Comparison of ENCODE assay signal across 21 cellular contexts in the genomic region with DNA sequence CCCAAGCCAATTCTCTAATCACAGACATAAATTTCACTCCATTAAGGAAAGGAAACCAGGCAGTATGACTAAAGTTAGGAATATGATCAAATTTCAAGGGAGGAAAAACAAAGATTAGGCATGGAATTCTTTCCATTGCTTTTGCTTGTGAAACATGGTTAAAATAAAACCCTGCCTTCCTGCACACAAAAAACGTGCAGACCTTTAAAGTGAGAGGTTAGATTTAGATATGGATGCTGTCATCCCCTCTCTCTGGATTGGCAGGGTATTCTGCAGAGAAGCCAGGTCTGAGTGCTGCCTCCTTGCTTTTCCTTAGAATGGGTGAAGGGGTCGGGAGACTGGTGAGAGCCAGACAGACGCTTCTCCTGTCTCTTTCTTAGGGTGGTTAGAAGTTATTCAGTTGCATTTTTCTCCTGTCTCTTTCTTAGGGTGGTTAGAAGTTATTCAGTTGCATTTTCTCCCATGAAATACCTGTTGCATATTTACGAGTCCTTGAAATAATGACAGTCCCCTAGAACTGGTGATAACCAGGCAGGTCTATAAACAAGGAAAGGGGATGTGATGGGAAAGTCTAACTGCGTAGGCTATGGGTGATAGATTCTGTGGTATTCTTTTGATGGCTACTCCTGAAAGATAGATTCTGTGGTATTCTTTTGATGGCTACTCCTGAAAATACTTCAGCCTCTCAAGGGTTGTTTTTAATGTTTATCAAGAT.
A peak's percentile ranks its signal among the peaks of the same experiment; 100 is the strongest.
DNase-seq lines count a peak whose midpoint lies in the region; ATAC-seq, FAIRE-seq and TF ChIP-seq lines count a peak whose summit lies in the region.
"Had no signal": no experiment of that assay in that cellular context is flagged by ENCODE, and none has a peak within 500 bp of the region (broad histone marks: within the 10 kb centered on the region; RNA-seq: fewer than 3 reads in every experiment).

No MANE protein-coding gene starts in this region.

- no TSS peak for BruUV-seq in HepG2 (replicated peaks; lab: Mats Ljungman, UMichigan)

- TF ChIP-seq EP300 in HepG2 (IDR thresholded peaks at IDR 0.05; ENCODE audit: low read depth in 2 of 2, low read length in 2 of 2) (peak in 1 of 2 experiments; percentile 65; a peak in 2 of 4 replicates), HepG2 (CRISPR knock-in tag; IDR thresholded peaks at IDR 0.05; ENCODE audit: borderline replicate concordance) (peak; percentile 27; the same call in 1 of the 2 replicates)

- peak overlapping the region; percentile 19; the same call in 1 of the 2 replicates for H3K9ac ChIP-seq in HepG2 (ENCODE audit: insufficient read depth, low read depth, low read length)

- TF ChIP-seq POLR2A in HepG2 (IDR thresholded peaks at IDR 0.05; ENCODE audit: insufficient read depth in 1 of 2, low read depth in 2 of 2, low read length in 2 of 2) (no peak), right lobe of liver (IDR thresholded peaks at IDR 0.05) (no peak), GM12891 (IDR thresholded peaks at IDR 0.05; ENCODE audit: low read depth, low read length) (no peak)

- H3K27ac ChIP-seq in HepG2 (ENCODE audit: extremely low read length, insufficient read depth, low read length) (peak overlapping the region; percentile 63), right lobe of liver (no peak overlapping the region)
- H3K27ac ChIP-seq: left ventricle myocardium inferior, right atrium auricular region had no signal

- H3K4me3 ChIP-seq in HepG2 (replicated peaks in 1 of 3; ENCODE audit: insufficient read depth in 1 of 3, low read depth in 2 of 3, low read length in 3 of 3) (no peak overlapping the region), right lobe of liver (no peak overlapping the region)
- H3K4me3 ChIP-seq: left ventricle myocardium inferior, right atrium auricular region had no signal

- TF ChIP-seq RAD21 in HepG2 (CRISPR knock-in tag; IDR thresholded peaks at IDR 0.05), result no peak

- FAIRE-seq in HepG2 (lab: Jason Lieb, UNC) (peak; percentile 44), GM12891 (lab: Jason Lieb, UNC) (no peak)
- FAIRE-seq: bronchial epithelial cell, GM19239 had no signal

- in situ Hi-C loops in HepG2 (cut with HindIII; ENCODE audit: extremely low pct_ligation_motif_present, low pct_unique_long_range_greater_than_20kb), result loop anchor here (5.0 to 25.0 kb wide), 3 partner anchors 102 to 552 kb away; a partner anchor contains a TSS

- CTCF ChIA-PET in HepG2 (lab: Yijun Ruan, JAX; ENCODE audit: low intra/inter-chr PET ratio, low total read pairs), result no interaction called here

- TF ChIP-seq CTCF in HepG2 (CRISPR knock-in tag; IDR thresholded peaks at IDR 0.05) (no peak), right lobe of liver (IDR thresholded peaks at IDR 0.05) (no peak)

- intact Hi-C loops in HepG2 (cut with micrococcal nuclease; ENCODE audit: unreplicated experiment) (loop anchor here (1.0 to 10.0 kb wide), 5 partner anchors 55 to 555 kb away; a partner anchor contains a TSS), right lobe of liver (cut with DNase I) (no loop called here)

- WGBS in HepG2 (ENCODE audit: low lambda C conversion rate), result 48% methylated on average over 5 of the region's 5 CpGs
- WGBS in right lobe of liver (ENCODE audit: insufficient coverage, low coverage, low lambda C conversion rate, missing lambda C conversion rate), result 69% methylated on average over 5 of the region's 5 CpGs

- ATAC-seq in HepG2, result no peak
- ATAC-seq in right lobe of liver, result no peak
- ATAC-seq: natural killer cell treated with Interleukin-12 subunit alpha and Interleukin-12 subunit beta and Interleukin-15 and Interleukin-18, amount 100 ng/mL, for 72 hours had no signal

- peak overlapping the region; percentile 46 for H3K4me2 ChIP-seq in HepG2 (ENCODE audit: low read depth, low read length)

- peak; percentile 68 for DNase-seq in HepG2 (ENCODE audit: low spot score)
- no peak for DNase-seq in right lobe of liver
- peak; percentile 51 for DNase-seq in dedifferentiated amniotic fluid mesenchymal stem cell (ENCODE audit: extremely low spot score)
- DNase-seq in lung microvascular endothelial cell (ENCODE audit: low read depth in 2 of 2), result peak; percentile 17 to 66
- DNase-seq in NCI-H82 (lab: John Stamatoyannopoulos, UW), result no peak
- DNase-seq in NCI-H2196 (lab: John Stamatoyannopoulos, UW; ENCODE audit: unreplicated experiment), result no peak
- DNase-seq in GM12891 (ENCODE audit: insufficient read length, low spot score), result no peak
- no peak for DNase-seq in activated naive CD4-positive, alpha-beta T cell treated with Interleukin-2 at 50 U/mL for 16 hours
- DNase-seq: 8988T; activated gamma-delta T cell treated with Interleukin-2 at 50 U/mL for 16 hours; CD4-positive, alpha-beta T cell; hypothalamus; left ventricle myocardium inferior; NCI-H1092 treated with DMSO at 0.1 percent for 48 hours; NCI-H2171 treated with DMSO at 0.1 percent for 48 hours; SIG-M5; stimulated activated CD4-positive, alpha-beta T cell treated with anti-CD3 and anti-CD28 coated beads, Interleukin-4, amount 100 ng/mL, for 1 hour had no signal

- H3K27me3 ChIP-seq in HepG2 (ENCODE audit: control insufficient read depth in 1 of 2, insufficient read depth in 2 of 2, low read length in 2 of 2), result no peaks in the 10 kb centered on the region
- no peaks in the 10 kb centered on the region for H3K27me3 ChIP-seq in right lobe of liver
- H3K27me3 ChIP-seq: right atrium auricular region had no signal

- no peaks in the 10 kb centered on the region for H3K9me3 ChIP-seq in HepG2 (ENCODE audit: low read length)
- no peaks in the 10 kb centered on the region for H3K9me3 ChIP-seq in right lobe of liver
- H3K9me3 ChIP-seq: left ventricle myocardium inferior, right atrium auricular region had no signal

- peaks cover 78% of the 10 kb centered on the region for H3K4me1 ChIP-seq in HepG2 (ENCODE audit: insufficient read depth, low read length)
- H3K4me1 ChIP-seq in right lobe of liver, result peaks cover 0 to 14% (median 6%) of the 10 kb centered on the region in 4 donors

- H3K79me2 ChIP-seq in HepG2 (ENCODE audit: insufficient read depth, low read length), result no peaks in the 10 kb centered on the region

- no peaks in the 10 kb centered on the region for H4K20me1 ChIP-seq in HepG2 (ENCODE audit: insufficient read depth, low read length)

- H3K36me3 ChIP-seq in HepG2 (replicated peaks in 1 of 2; ENCODE audit: control insufficient read depth in 1 of 2, insufficient read depth in 2 of 2, low read length in 2 of 2) (no peaks in the 10 kb centered on the region), right lobe of liver (no peaks in the 10 kb centered on the region)
- H3K36me3 ChIP-seq: left ventricle myocardium inferior, right atrium auricular region had no signal

- POLR2A ChIA-PET in HepG2 (lab: Yijun Ruan, JAX), result no interaction called here

- no peak overlapping the region for H2AFZ ChIP-seq in HepG2 (ENCODE audit: low read length)

TF ChIP-seq in HepG2, 621 proteins besides CTCF, POLR2A, EP300 and RAD21 (continues in another document):
- TF ChIP-seq SOX5 (CRISPR knock-in tag; IDR thresholded peaks at IDR 0.05; ENCODE audit: borderline replicate concordance) (peak; percentile 81; the same call in 1 of the 2 replicates), GFI1 (CRISPR knock-in tag; IDR thresholded peaks at IDR 0.05; ENCODE audit: borderline replicate concordance) (no peak), NR1H2 (CRISPR knock-in tag; IDR thresholded peaks at IDR 0.05; ENCODE audit: borderline replicate concordance, low read depth) (no peak), BCL6 (CRISPR knock-in tag; IDR thresholded peaks at IDR 0.05) (peak; percentile 66), SSRP1 (CRISPR knock-in tag; IDR thresholded peaks at IDR 0.05) (no peak), ZNF121 (CRISPR knock-in tag; IDR thresholded peaks at IDR 0.05) (no peak), ZFP36 (IDR thresholded peaks at IDR 0.05; ENCODE audit: borderline replicate concordance, low read depth, low read length, partially characterized antibody) (no peak)

TF ChIP-seq in GM12891, 5 proteins besides CTCF, POLR2A, EP300 and RAD21:
- TF ChIP-seq PAX5 (IDR thresholded peaks at IDR 0.05; ENCODE audit: insufficient read depth, low read length, severe bottlenecking) (no peak), POU2F2 (IDR thresholded peaks at IDR 0.05; ENCODE audit: low read depth, low read length) (no peak), TAF1 (IDR thresholded peaks at IDR 0.05; ENCODE audit: low read depth, low read length) (no peak), POLR2AphosphoS5 (IDR thresholded peaks at IDR 0.05; ENCODE audit: low read depth, low read length) (no peak), SPI1 (IDR thresholded peaks at IDR 0.05; ENCODE audit: low read depth, low read length) (no peak)

Comparison
In these comparisons a context has a peak if more than half of its experiments do, and no peak if none do; other contexts are left out.
1. DNase-seq: peak in HepG2 (single experiment), dedifferentiated amniotic fluid mesenchymal stem cell (single experiment) and lung microvascular endothelial cell (2 of 2); none in right lobe of liver (0 of 3), NCI-H82 (single experiment), NCI-H2196 (single experiment), GM12891 (single experiment) and activated naive CD4-positive, alpha-beta T cell treated with Interleukin-2 at 50 U/mL for 16 hours (single experiment).